ENCODE assay signal across 15 cellular contexts in genomic region chr6:1739220-1739619, GRCh38.
DNase-seq lines count a peak whose midpoint lies in the region; ATAC-seq and TF ChIP-seq lines count a peak whose summit lies in the region.
"Had no signal": no experiment of that assay in that cellular context is flagged by ENCODE, and none has a peak within 500 bp of the region (broad histone marks: within the 10 kb centered on the region; RNA-seq: fewer than 3 reads in every experiment).

No MANE protein-coding gene starts in this region.

- DNase-seq in GM13976 (ENCODE audit: low spot score), result peak; percentile 46
- no peak for DNase-seq in NCI-H146 (lab: John Stamatoyannopoulos, UW)
- DNase-seq in NCI-H446 treated with DMSO at 0.1 percent for 48 hours (lab: John Stamatoyannopoulos, UW), result no peak
- DNase-seq in anterior cingulate cortex (lab: John Stamatoyannopoulos, UW), result no peak
- DNase-seq in activated CD4-positive, alpha-beta T cell treated with anti-CD3 and anti-CD28 coated beads, Interleukin-2, amount 10 ng/mL, durations not matched to agents 7 days and 5 days, result no peak
- DNase-seq: activated T-cell treated with anti-CD3 and anti-CD28 coated beads, Interleukin-2, amount 50 U/mL, for 24 hours; aorta; effector CD4-positive, alpha-beta T cell; GF-D8; heart right ventricle; NCI-H226; pancreas had no signal

- TF ChIP-seq CTCF in GM13976 (IDR thresholded peaks at IDR 0.05; ENCODE audit: borderline replicate concordance, control extremely low read depth, extremely low read depth, insufficient read depth, missing control alignments), result no peak

- no peak overlapping the region for H3K4me3 Mint-ChIP-seq in activated CD4-positive, alpha-beta T cell treated with anti-CD3 and anti-CD28 coated beads, Interleukin-2, amount 10 ng/mL, durations not matched to agents 7 days and 5 days
- H3K4me3 Mint-ChIP-seq: activated T-cell treated with anti-CD3 and anti-CD28 coated beads, Interleukin-2, amount 50 U/mL, for 24 hours had no signal

- CTCF ChIA-PET in activated CD4-positive, alpha-beta T cell treated with anti-CD3 and anti-CD28 coated beads, Interleukin-2, amount 10 ng/mL, durations not matched to agents 7 days and 5 days (lab: Charles Lee), result interaction anchor here (1.0 kb wide), 1 partner anchor 18 kb away, joined by 3 read pairs; no protein-coding TSS in a partner anchor

- no peaks in the 10 kb centered on the region for H3K9me3 Mint-ChIP-seq in activated CD4-positive, alpha-beta T cell treated with anti-CD3 and anti-CD28 coated beads, Interleukin-2, amount 10 ng/mL, durations not matched to agents 7 days and 5 days
- H3K9me3 Mint-ChIP-seq: activated T-cell treated with anti-CD3 and anti-CD28 coated beads, Interleukin-2, amount 50 U/mL, for 24 hours had no signal

- H3K27me3 Mint-ChIP-seq in activated CD4-positive, alpha-beta T cell treated with anti-CD3 and anti-CD28 coated beads, Interleukin-2, amount 10 ng/mL, durations not matched to agents 7 days and 5 days, result no peaks in the 10 kb centered on the region
- H3K27me3 Mint-ChIP-seq: activated T-cell treated with anti-CD3 and anti-CD28 coated beads, Interleukin-2, amount 50 U/mL, for 24 hours had no signal

- peaks cover 4% of the 10 kb centered on the region for H3K36me3 Mint-ChIP-seq in activated CD4-positive, alpha-beta T cell treated with anti-CD3 and anti-CD28 coated beads, Interleukin-2, amount 10 ng/mL, durations not matched to agents 7 days and 5 days (ENCODE audit: low read depth)

- POLR2A ChIA-PET in activated CD4-positive, alpha-beta T cell treated with anti-CD3 and anti-CD28 coated beads, Interleukin-2, amount 10 ng/mL, durations not matched to agents 7 days and 5 days (lab: Charles Lee), result no interaction called here

- in situ Hi-C loops in GM13976 (cut with MboI; ENCODE audit: low sequenced_read_pairs, unreplicated experiment), result no loop called here

- H3K4me1 Mint-ChIP-seq in activated CD4-positive, alpha-beta T cell treated with anti-CD3 and anti-CD28 coated beads, Interleukin-2, amount 10 ng/mL, durations not matched to agents 7 days and 5 days, result no peaks in the 10 kb centered on the region

- ATAC-seq in GM19455 (IDR thresholded peaks at IDR 0.05; ENCODE audit: unreplicated experiment) (peak; percentile 25), HG02852 (IDR thresholded peaks at IDR 0.05; ENCODE audit: unreplicated experiment) (peak; percentile 37), HG03460 (IDR thresholded peaks at IDR 0.05; ENCODE audit: unreplicated experiment) (peak; percentile 36)
- ATAC-seq: heart right ventricle, pancreas had no signal

- no peak overlapping the region for H3K27ac Mint-ChIP-seq in activated CD4-positive, alpha-beta T cell treated with anti-CD3 and anti-CD28 coated beads, Interleukin-2, amount 10 ng/mL, durations not matched to agents 7 days and 5 days
- H3K27ac Mint-ChIP-seq: activated T-cell treated with anti-CD3 and anti-CD28 coated beads, Interleukin-2, amount 50 U/mL, for 24 hours had no signal
